2 cellular contexts compared by ENCODE assay signal in the genomic region with DNA sequence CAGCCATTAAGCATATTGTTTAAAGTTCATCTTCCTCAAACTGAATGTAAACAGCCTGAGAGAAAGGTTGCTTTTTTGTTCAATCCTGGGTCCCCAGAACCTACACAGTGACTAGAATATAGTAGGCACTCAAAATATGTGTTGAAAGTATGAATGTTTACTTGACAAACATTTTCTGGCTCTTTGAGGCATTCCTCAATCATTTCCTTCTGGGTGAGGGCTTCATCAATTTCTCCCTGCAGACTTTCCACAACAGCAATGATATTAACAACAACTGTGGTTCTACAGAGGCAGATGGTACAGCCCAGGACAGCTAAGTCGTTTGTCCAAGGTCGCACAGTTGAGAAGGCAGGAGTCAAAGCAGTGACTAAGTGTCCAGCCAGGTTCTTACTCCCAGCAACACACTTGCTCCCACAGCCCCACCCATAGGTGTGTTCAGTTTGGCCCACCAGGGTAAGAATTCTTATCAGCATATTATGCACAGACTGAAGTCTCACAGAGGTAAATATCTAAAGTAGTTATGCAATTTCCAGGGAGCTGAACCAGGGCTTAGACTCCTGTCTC.
A peak's percentile ranks its signal among the peaks of the same experiment; 100 is the strongest.
TF ChIP-seq lines count a peak whose summit lies in the region.

No MANE protein-coding gene starts in this region.

TF ChIP-seq in K562, 482 proteins besides CTCF, POLR2A, EP300 and RAD21 (continued from another document):
- TF ChIP-seq, protein P1, sequence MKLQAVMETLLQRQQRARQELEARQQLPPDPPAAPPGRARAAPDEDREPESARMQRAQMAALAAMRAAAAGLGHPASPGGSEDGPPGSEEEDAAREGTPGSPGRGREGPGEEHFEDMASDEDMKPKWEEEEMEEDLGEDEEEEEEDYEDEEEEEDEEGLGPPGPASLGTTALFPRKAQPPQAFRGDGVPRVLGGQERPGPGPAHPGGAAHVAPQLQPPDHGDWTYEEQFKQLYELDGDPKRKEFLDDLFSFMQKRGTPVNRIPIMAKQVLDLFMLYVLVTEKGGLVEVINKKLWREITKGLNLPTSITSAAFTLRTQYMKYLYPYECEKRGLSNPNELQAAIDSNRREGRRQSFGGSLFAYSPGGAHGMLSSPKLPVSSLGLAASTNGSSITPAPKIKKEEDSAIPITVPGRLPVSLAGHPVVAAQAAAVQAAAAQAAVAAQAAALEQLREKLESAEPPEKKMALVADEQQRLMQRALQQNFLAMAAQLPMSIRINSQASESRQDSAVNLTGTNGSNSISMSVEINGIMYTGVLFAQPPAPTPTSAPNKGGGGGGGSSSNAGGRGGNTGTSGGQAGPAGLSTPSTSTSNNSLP (IDR thresholded peaks at IDR 0.05; ENCODE audit: borderline replicate concordance, low read depth, low read length) = no peak
- TF ChIP-seq BRD9 (IDR thresholded peaks at IDR 0.05; ENCODE audit: low read depth, partially characterized antibody) (no peak), CBX8 (IDR thresholded peaks at IDR 0.05; ENCODE audit: borderline replicate concordance, extremely low read depth, low read depth, low read length, poor library complexity, severe bottlenecking) (no peak), POLR2H (tag; IDR thresholded peaks at IDR 0.05; ENCODE audit: low read depth) (no peak), SREBF2 (CRISPR knock-in tag; IDR thresholded peaks at IDR 0.05) (no peak)
- TF ChIP-seq, protein P2, sequence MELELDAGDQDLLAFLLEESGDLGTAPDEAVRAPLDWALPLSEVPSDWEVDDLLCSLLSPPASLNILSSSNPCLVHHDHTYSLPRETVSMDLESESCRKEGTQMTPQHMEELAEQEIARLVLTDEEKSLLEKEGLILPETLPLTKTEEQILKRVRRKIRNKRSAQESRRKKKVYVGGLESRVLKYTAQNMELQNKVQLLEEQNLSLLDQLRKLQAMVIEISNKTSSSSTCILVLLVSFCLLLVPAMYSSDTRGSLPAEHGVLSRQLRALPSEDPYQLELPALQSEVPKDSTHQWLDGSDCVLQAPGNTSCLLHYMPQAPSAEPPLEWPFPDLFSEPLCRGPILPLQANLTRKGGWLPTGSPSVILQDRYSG (tag; conservative IDR thresholded peaks at IDR 0.05; ENCODE audit: low read depth) = no peak

TF ChIP-seq in HepG2, 621 proteins besides CTCF, POLR2A, EP300 and RAD21 (continued from another document and continues in another):
- TF ChIP-seq, protein P3, sequence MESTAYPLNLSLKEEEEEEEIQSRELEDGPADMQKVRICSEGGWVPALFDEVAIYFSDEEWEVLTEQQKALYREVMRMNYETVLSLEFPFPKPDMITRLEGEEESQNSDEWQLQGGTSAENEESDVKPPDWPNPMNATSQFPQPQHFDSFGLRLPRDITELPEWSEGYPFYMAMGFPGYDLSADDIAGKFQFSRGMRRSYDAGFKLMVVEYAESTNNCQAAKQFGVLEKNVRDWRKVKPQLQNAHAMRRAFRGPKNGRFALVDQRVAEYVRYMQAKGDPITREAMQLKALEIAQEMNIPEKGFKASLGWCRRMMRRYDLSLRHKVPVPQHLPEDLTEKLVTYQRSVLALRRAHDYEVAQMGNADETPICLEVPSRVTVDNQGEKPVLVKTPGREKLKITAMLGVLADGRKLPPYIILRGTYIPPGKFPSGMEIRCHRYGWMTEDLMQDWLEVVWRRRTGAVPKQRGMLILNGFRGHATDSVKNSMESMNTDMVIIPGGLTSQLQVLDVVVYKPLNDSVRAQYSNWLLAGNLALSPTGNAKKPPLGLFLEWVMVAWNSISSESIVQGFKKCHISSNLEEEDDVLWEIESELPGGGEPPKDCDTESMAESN (CRISPR knock-in tag; conservative IDR thresholded peaks at IDR 0.05) = peak; percentile 54; the same call in 1 of the 2 replicates
- no peak for TF ChIP-seq LCORL (IDR thresholded peaks at IDR 0.05)
- 0 out of 2 replicates have a peak, but pooled peaks have one; percentile 41 for TF ChIP-seq LCORL (CRISPR knock-in tag; IDR thresholded peaks at IDR 0.05)
- no peak for TF ChIP-seq SOX6 (IDR thresholded peaks at IDR 0.05)
- TF ChIP-seq SOX6 (CRISPR knock-in tag; IDR thresholded peaks at IDR 0.05) = peak; percentile 67
- TF ChIP-seq, protein P4, sequence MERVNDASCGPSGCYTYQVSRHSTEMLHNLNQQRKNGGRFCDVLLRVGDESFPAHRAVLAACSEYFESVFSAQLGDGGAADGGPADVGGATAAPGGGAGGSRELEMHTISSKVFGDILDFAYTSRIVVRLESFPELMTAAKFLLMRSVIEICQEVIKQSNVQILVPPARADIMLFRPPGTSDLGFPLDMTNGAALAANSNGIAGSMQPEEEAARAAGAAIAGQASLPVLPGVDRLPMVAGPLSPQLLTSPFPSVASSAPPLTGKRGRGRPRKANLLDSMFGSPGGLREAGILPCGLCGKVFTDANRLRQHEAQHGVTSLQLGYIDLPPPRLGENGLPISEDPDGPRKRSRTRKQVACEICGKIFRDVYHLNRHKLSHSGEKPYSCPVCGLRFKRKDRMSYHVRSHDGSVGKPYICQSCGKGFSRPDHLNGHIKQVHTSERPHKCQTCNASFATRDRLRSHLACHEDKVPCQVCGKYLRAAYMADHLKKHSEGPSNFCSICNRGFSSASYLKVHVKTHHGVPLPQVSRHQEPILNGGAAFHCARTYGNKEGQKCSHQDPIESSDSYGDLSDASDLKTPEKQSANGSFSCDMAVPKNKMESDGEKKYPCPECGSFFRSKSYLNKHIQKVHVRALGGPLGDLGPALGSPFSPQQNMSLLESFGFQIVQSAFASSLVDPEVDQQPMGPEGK (CRISPR knock-in tag; IDR thresholded peaks at IDR 0.05) = peak; percentile 39; the same call in 1 of the 2 replicates
- TF ChIP-seq ZNF652 (CRISPR knock-in tag; IDR thresholded peaks at IDR 0.05; ENCODE audit: borderline replicate concordance, low read depth) = no peak
- peak; percentile 57 for TF ChIP-seq ARID5B (CRISPR knock-in tag; IDR thresholded peaks at IDR 0.05)
- no peak for TF ChIP-seq DNMT3B (CRISPR knock-in tag; conservative IDR thresholded peaks at IDR 0.05)
- 0 out of 2 replicates have a peak, but pooled peaks have one; percentile 18 for TF ChIP-seq RARA (CRISPR knock-in tag; IDR thresholded peaks at IDR 0.05)
- TF ChIP-seq SOX5 (CRISPR knock-in tag; IDR thresholded peaks at IDR 0.05; ENCODE audit: borderline replicate concordance) = 0 out of 2 replicates have a peak, but pooled peaks have one; percentile 9
- TF ChIP-seq TEAD2 (CRISPR knock-in tag; IDR thresholded peaks at IDR 0.05) = no peak
- no peak for TF ChIP-seq PHB2 (IDR thresholded peaks at IDR 0.05; ENCODE audit: partially characterized antibody)
- TF ChIP-seq ZEB1 (IDR thresholded peaks at IDR 0.05; ENCODE audit: insufficient replicate concordance, low read depth) = peak; percentile 30
- no peak for TF ChIP-seq TEAD3 (CRISPR knock-in tag; optimal IDR thresholded peaks at IDR 0.05; ENCODE audit: borderline replicate concordance)
- TF ChIP-seq, protein P5, sequence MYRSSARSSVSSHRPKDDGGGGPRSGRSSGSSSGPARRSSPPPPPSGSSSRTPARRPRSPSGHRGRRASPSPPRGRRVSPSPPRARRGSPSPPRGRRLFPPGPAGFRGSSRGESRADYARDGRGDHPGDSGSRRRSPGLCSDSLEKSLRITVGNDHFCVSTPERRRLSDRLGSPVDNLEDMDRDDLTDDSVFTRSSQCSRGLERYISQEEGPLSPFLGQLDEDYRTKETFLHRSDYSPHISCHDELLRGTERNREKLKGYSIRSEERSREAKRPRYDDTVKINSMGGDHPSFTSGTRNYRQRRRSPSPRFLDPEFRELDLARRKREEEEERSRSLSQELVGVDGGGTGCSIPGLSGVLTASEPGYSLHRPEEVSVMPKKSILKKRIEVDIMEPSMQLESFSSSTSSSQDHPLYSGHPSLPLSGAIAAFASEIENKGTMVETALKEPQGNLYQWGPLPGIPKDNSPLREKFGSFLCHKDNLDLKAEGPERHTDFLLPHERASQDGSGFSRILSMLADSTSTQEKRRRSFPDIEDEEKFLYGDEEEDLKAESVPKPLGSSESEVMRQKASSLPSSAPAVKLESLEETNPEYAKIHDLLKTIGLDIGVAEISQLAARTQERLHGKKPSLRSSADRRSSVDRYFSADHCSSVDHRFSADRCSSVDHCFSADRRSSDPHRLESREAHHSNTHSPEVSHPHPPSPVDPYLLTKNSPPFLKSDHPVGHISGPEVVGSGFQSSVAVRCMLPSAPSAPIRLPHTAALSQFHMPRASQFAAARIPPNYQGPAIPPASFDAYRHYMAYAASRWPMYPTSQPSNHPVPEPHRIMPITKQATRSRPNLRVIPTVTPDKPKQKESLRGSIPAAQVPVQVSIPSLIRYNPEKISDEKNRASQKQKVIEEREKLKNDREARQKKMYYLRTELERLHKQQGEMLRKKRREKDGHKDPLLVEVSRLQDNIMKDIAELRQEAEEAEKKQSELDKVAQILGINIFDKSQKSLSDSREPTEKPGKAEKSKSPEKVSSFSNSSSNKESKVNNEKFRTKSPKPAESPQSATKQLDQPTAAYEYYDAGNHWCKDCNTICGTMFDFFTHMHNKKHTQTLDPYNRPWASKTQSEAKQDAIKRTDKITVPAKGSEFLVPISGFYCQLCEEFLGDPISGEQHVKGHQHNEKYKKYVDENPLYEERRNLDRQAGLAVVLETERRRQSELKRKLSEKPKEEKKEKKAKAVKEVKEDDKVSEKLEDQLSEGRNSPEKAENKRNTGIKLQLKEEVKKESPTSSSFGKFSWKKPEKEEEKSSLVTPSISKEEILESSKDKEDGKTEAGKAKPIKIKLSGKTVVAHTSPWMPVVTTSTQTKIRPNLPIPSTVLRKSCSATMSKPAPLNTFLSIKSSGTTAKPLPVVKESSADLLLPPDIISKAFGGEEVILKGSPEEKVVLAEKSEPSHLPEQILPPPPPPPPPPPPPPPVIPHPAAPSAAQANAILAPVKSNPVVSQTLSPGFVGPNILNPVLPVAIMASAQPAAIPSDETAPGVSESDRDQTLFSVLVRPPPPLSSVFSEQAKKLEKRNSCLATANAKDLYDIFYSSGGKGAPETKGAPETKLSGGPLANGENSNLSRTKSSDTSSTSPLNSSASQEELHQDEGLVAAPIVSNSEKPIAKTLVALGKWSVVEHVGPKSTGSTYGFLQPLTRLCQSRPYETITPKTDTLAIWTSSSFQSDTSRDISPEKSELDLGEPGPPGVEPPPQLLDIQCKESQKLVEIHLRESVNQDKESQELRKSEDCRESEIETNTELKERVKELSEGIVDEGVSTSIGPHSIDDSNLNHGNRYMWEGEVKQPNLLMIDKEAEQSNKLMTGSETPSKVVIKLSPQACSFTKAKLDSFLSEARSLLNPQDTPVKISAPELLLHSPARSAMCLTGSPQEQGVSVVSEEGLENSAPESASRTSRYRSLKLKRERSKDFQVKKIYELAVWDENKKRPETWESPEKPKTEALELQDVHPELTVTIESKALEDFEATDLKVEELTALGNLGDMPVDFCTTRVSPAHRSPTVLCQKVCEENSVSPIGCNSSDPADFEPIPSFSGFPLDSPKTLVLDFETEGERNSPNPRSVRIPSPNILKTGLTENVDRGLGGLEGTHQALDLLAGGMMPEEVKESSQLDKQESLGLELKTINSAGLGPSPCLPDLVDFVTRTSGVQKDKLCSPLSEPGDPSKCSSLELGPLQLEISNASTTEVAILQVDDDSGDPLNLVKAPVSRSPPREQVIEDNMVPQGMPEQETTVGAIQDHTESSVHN (CRISPR knock-in tag; IDR thresholded peaks at IDR 0.05) = no peak
- TF ChIP-seq CREM (IDR thresholded peaks at IDR 0.05) = 0 out of 2 replicates have a peak, but pooled peaks have one; percentile 17
- TF ChIP-seq CREM (CRISPR knock-in tag; IDR thresholded peaks at IDR 0.05) = no peak
- no peak for TF ChIP-seq ZKSCAN1 (IDR thresholded peaks at IDR 0.05; ENCODE audit: low read length)
- TF ChIP-seq HDAC1 (CRISPR knock-in tag; IDR thresholded peaks at IDR 0.05) = peak; percentile 56
- TF ChIP-seq ZNF326 (CRISPR knock-in tag; IDR thresholded peaks at IDR 0.05; ENCODE audit: borderline replicate concordance) = no peak
- no peak for TF ChIP-seq PHF20 (CRISPR knock-in tag; IDR thresholded peaks at IDR 0.05)
- peak; percentile 51; the same call in 1 of the 2 replicates for TF ChIP-seq HOXA3 (CRISPR knock-in tag; IDR thresholded peaks at IDR 0.05)
- 0 out of 2 replicates have a peak, but pooled peaks have one; percentile 7 for TF ChIP-seq NR2F6 (IDR thresholded peaks at IDR 0.05)
- no peak; the same call in 1 of the 2 replicates for TF ChIP-seq NR2F6 (CRISPR knock-in tag; IDR thresholded peaks at IDR 0.05)
- TF ChIP-seq CREB1 (IDR thresholded peaks at IDR 0.05) = no peak
- TF ChIP-seq CREB1 (CRISPR knock-in tag; IDR thresholded peaks at IDR 0.05) = no peak
- TF ChIP-seq GMEB1 (CRISPR knock-in tag; IDR thresholded peaks at IDR 0.05; ENCODE audit: borderline replicate concordance) = 0 out of 2 replicates have a peak, but pooled peaks have one; percentile 31
- TF ChIP-seq TCF12 (IDR thresholded peaks at IDR 0.05) = no peak
- TF ChIP-seq TCF12 (CRISPR knock-in tag; IDR thresholded peaks at IDR 0.05) = no peak
- TF ChIP-seq MTA1 (CRISPR knock-in tag; IDR thresholded peaks at IDR 0.05; ENCODE audit: borderline replicate concordance) = no peak
- no peak for TF ChIP-seq ZSCAN22 (CRISPR knock-in tag; IDR thresholded peaks at IDR 0.05)
